Comparison of ENCODE assay signal across 1 cellular context in the genomic region with DNA sequence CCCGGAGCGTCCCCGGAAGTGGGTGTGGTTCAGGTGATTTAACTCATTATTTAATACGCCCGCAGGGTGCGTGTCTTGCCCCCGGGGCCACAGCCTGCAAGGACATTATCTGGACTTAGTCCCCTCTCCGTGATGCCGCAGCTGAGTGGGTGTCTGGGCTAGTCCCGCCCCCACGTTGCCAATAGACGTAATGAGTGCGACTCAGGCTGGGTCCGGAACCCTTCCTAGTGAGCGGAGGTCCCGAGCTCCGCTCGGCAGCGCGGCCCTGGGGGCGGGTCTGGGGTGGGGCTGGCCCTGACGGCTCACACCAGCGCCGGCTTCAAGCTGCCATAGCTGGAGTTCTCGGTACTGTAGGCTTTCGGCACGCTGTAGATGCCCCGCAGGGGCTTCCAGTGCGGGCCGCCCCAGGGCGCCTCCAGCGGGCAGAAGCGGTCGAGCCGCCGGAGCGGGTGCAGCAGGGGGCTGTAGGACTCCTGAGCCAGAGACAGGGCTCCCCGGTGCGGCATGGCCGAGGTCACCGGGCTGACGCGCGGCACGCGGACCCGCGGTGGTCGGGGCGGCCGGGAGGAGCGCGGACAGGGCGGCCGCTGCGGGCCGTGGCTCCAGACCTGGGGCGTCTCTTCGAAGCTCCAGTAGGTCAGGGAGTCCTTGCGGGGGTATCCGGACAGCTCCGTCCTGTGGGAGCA.
TF ChIP-seq lines count a peak whose summit lies in the region.

No MANE protein-coding gene starts in this region.

TF ChIP-seq in neural cell, 6 proteins besides CTCF, POLR2A, EP300 and RAD21:
- TF ChIP-seq POLR2AphosphoS5 (IDR thresholded peaks at IDR 0.05) (no peak), TAF1 (IDR thresholded peaks at IDR 0.05; ENCODE audit: low read depth) (no peak), EZH2 (IDR thresholded peaks at IDR 0.05; ENCODE audit: borderline replicate concordance, insufficient read depth, low read length, poor library complexity, severe bottlenecking) (no peak), MXI1 (conservative IDR thresholded peaks at IDR 0.05; ENCODE audit: poor library complexity, severe bottlenecking) (no peak), SMC3 (conservative IDR thresholded peaks at IDR 0.05; ENCODE audit: poor library complexity) (no peak)
- TF ChIP-seq, protein P1, sequence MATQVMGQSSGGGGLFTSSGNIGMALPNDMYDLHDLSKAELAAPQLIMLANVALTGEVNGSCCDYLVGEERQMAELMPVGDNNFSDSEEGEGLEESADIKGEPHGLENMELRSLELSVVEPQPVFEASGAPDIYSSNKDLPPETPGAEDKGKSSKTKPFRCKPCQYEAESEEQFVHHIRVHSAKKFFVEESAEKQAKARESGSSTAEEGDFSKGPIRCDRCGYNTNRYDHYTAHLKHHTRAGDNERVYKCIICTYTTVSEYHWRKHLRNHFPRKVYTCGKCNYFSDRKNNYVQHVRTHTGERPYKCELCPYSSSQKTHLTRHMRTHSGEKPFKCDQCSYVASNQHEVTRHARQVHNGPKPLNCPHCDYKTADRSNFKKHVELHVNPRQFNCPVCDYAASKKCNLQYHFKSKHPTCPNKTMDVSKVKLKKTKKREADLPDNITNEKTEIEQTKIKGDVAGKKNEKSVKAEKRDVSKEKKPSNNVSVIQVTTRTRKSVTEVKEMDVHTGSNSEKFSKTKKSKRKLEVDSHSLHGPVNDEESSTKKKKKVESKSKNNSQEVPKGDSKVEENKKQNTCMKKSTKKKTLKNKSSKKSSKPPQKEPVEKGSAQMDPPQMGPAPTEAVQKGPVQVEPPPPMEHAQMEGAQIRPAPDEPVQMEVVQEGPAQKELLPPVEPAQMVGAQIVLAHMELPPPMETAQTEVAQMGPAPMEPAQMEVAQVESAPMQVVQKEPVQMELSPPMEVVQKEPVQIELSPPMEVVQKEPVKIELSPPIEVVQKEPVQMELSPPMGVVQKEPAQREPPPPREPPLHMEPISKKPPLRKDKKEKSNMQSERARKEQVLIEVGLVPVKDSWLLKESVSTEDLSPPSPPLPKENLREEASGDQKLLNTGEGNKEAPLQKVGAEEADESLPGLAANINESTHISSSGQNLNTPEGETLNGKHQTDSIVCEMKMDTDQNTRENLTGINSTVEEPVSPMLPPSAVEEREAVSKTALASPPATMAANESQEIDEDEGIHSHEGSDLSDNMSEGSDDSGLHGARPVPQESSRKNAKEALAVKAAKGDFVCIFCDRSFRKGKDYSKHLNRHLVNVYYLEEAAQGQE (IDR thresholded peaks at IDR 0.05; ENCODE audit: borderline replicate concordance): no peak
